ENCODE assay signal across 33 cellular contexts in genomic region chr10:3856593-3856992, GRCh38.
"Had no signal": no experiment of that assay in that cellular context is flagged by ENCODE, and none has a peak within 500 bp of the region (broad histone marks: within the 10 kb centered on the region; RNA-seq: fewer than 3 reads in every experiment).

No MANE protein-coding gene starts in this region.

- H3K36me3 Mint-ChIP-seq: activated naive CD8-positive, alpha-beta T cell treated with anti-CD3 and anti-CD28 coated beads, Interleukin-2, amount 10 ng/mL, durations not matched to agents 7 days and 5 days; naive B cell; stimulated activated naive B cell treated with anti-CD40 and anti-IgM and Interleukin-4, amounts not matched to agents 10 μg/mL and 1 μg/mL and 100 μg/mL, for 72 hours; T-cell had no signal

- FAIRE-seq: astrocyte, keratinocyte, pancreas, small intestine, TTC549 had no signal

- H3K27me3 Mint-ChIP-seq: activated CD4-positive, alpha-beta memory T cell treated with anti-CD3 and anti-CD28 coated beads, Interleukin-2, amount 10 ng/mL, durations not matched to agents 7 days and 5 days; activated CD4-positive, alpha-beta T cell treated with anti-CD3 and anti-CD28 coated beads, Interleukin-2, amount 10 ng/mL, durations not matched to agents 24 days and 14 days; activated naive CD8-positive, alpha-beta T cell treated with anti-CD3 and anti-CD28 coated beads, Interleukin-2, amount 10 ng/mL, durations not matched to agents 7 days and 5 days; naive B cell; T-cell had no signal

- H3K27ac Mint-ChIP-seq: activated CD4-positive, alpha-beta memory T cell treated with anti-CD3 and anti-CD28 coated beads, Interleukin-2, amount 10 ng/mL, durations not matched to agents 7 days and 5 days; activated naive CD8-positive, alpha-beta T cell treated with anti-CD3 and anti-CD28 coated beads, Interleukin-2, amount 10 ng/mL, durations not matched to agents 7 days and 5 days; endodermal cell; stimulated activated naive B cell treated with anti-CD40 and anti-IgM and Interleukin-4, amounts not matched to agents 10 μg/mL and 1 μg/mL and 100 μg/mL, for 72 hours; T-cell had no signal

- H3K27me3 ChIP-seq: brain microvascular endothelial cell, pancreas, sigmoid colon, tibial nerve had no signal

- ATAC-seq: activated CD4-positive, CD25-positive, alpha-beta regulatory T cell treated with anti-CD3 and anti-CD28 coated beads, Interleukin-2, amount 50 U/mL, for 24 hours; activated T-cell treated with anti-CD3 and anti-CD28 coated beads, Interleukin-2, amount 50 U/mL, for 4 hours; esophagus mucosa; left cardiac atrium; left ventricle myocardium superior; pancreas; stimulated activated naive B cell treated with anti-CD40 and anti-IgM and Interleukin-4, amounts not matched to agents 10 μg/mL and 1 μg/mL and 100 μg/mL, for 72 hours; T-cell had no signal

- H3K9me3 Mint-ChIP-seq: activated CD4-positive, alpha-beta memory T cell treated with anti-CD3 and anti-CD28 coated beads, Interleukin-2, amount 10 ng/mL, durations not matched to agents 7 days and 5 days; activated naive CD8-positive, alpha-beta T cell treated with anti-CD3 and anti-CD28 coated beads, Interleukin-2, amount 10 ng/mL, durations not matched to agents 7 days and 5 days; activated T-cell treated with anti-CD3 and anti-CD28 coated beads, Interleukin-2, amount 50 U/mL, for 4 hours; endodermal cell; naive B cell; neural crest cell; stimulated activated naive B cell treated with anti-CD40 and anti-IgM and Interleukin-4, amounts not matched to agents 10 μg/mL and 1 μg/mL and 100 μg/mL, for 72 hours; T-cell had no signal

- H3K4me3 ChIP-seq: pancreas, prostate gland, sigmoid colon, tibial nerve had no signal

- H3K36me3 ChIP-seq: brain microvascular endothelial cell, pancreas, prostate gland, sigmoid colon, tibial nerve, WERI-Rb-1 had no signal

- DNase-seq: activated CD4-positive, alpha-beta memory T cell treated with anti-CD3 and anti-CD28 coated beads, Interleukin-2, amount 10 ng/mL, durations not matched to agents 7 days and 5 days; activated CD8-positive, alpha-beta memory T cell treated with anti-CD3 and anti-CD28 coated beads, Interleukin-2, amount 50 U/mL, for 48 hours; activated naive CD4-positive, alpha-beta T cell; activated naive CD8-positive, alpha-beta T cell treated with anti-CD3 and anti-CD28 coated beads, Interleukin-2, amount 10 ng/mL, durations not matched to agents 7 days and 5 days; activated T-cell treated with anti-CD3 and anti-CD28 coated beads, Interleukin-2, amount 50 U/mL, for 4 hours; amniotic stem cell; brain microvascular endothelial cell; cortex of kidney; endodermal cell; foreskin fibroblast; head of caudate nucleus; hippocampal formation; left cardiac atrium; left ventricle myocardium superior; naive B cell; pancreas; retina; sigmoid colon; stimulated activated CD4-positive, alpha-beta T cell treated with anti-CD3 and anti-CD28 coated beads, Interleukin-4, amount 100 ng/mL, for 24 hours; stimulated activated naive B cell treated with anti-CD40 and anti-IgM and Interleukin-4, amounts not matched to agents 10 μg/mL and 1 μg/mL and 100 μg/mL, for 72 hours; T-cell; T-helper 9 cell; WERI-Rb-1 had no signal

- H3K4me3 Mint-ChIP-seq: activated CD4-positive, alpha-beta memory T cell treated with anti-CD3 and anti-CD28 coated beads, Interleukin-2, amount 10 ng/mL, durations not matched to agents 7 days and 5 days; activated CD4-positive, alpha-beta T cell treated with anti-CD3 and anti-CD28 coated beads, Interleukin-2, amount 10 ng/mL, durations not matched to agents 24 days and 14 days; activated naive CD8-positive, alpha-beta T cell treated with anti-CD3 and anti-CD28 coated beads, Interleukin-2, amount 10 ng/mL, durations not matched to agents 7 days and 5 days; activated T-cell treated with anti-CD3 and anti-CD28 coated beads, Interleukin-2, amount 50 U/mL, for 4 hours; endodermal cell; naive B cell; neural crest cell; stimulated activated naive B cell treated with anti-CD40 and anti-IgM and Interleukin-4, amounts not matched to agents 10 μg/mL and 1 μg/mL and 100 μg/mL, for 72 hours; T-cell had no signal

- H3K27ac ChIP-seq: brain microvascular endothelial cell, pancreas, prostate gland, sigmoid colon, tibial nerve, WERI-Rb-1 had no signal

- H3K9me3 ChIP-seq: pancreas, prostate gland, sigmoid colon, tibial nerve had no signal
